Comparison of ENCODE assay signal across 2 cellular contexts in the genomic region with DNA sequence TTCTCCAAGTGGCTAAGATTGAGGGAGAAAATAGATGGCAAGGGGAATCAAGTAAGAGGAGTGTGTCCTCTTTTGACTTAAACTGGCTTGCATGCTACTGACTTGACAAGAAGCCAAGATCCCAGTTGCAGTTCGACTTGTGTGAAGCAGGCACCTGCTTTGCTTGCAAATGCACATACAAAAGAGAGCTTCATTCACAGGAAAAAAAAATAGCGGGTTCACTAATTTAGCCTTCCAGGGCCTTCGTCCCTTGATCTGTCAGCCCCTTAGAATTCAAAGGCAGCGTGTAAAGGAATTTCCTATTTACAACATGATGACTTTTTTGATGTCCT.
TF ChIP-seq lines count a peak whose summit lies in the region.

No MANE protein-coding gene starts in this region.

TF ChIP-seq in H1, 55 proteins besides CTCF, POLR2A, EP300 and RAD21:
- TF ChIP-seq EGR1 (IDR thresholded peaks at IDR 0.05; ENCODE audit: borderline replicate concordance, low read depth, low read length) (no peak), SP4 (IDR thresholded peaks at IDR 0.05; ENCODE audit: low read length) (no peak), SRF (IDR thresholded peaks at IDR 0.05; ENCODE audit: low read depth, low read length) (no peak), RBBP5 (IDR thresholded peaks at IDR 0.05; ENCODE audit: borderline replicate concordance, low read depth, low read length) (no peak), MAFK (IDR thresholded peaks at IDR 0.05; ENCODE audit: low read depth, low read length) (no peak), CTBP2 (IDR thresholded peaks at IDR 0.05; ENCODE audit: borderline replicate concordance, insufficient read depth, insufficient read length, low read length) (no peak)

TF ChIP-seq in HepG2, 621 proteins besides CTCF, POLR2A, EP300 and RAD21 (continued from another document):
- TF ChIP-seq ZNF501 (CRISPR knock-in tag; IDR thresholded peaks at IDR 0.05): no peak
- no peak for TF ChIP-seq ZNF143 (CRISPR knock-in tag; IDR thresholded peaks at IDR 0.05)
- TF ChIP-seq TP53 (CRISPR knock-in tag; conservative IDR thresholded peaks at IDR 0.05): no peak
- TF ChIP-seq MEF2D (CRISPR knock-in tag; IDR thresholded peaks at IDR 0.05): no peak
- TF ChIP-seq TEAD3 (CRISPR knock-in tag; optimal IDR thresholded peaks at IDR 0.05; ENCODE audit: borderline replicate concordance): no peak
- TF ChIP-seq, protein P1, sequence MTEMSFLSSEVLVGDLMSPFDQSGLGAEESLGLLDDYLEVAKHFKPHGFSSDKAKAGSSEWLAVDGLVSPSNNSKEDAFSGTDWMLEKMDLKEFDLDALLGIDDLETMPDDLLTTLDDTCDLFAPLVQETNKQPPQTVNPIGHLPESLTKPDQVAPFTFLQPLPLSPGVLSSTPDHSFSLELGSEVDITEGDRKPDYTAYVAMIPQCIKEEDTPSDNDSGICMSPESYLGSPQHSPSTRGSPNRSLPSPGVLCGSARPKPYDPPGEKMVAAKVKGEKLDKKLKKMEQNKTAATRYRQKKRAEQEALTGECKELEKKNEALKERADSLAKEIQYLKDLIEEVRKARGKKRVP (CRISPR knock-in tag; IDR thresholded peaks at IDR 0.05): no peak
- TF ChIP-seq SMARCC2 (IDR thresholded peaks at IDR 0.05): no peak
- no peak for TF ChIP-seq RNF2 (conservative IDR thresholded peaks at IDR 0.05; ENCODE audit: low read depth)
- TF ChIP-seq, protein P2, sequence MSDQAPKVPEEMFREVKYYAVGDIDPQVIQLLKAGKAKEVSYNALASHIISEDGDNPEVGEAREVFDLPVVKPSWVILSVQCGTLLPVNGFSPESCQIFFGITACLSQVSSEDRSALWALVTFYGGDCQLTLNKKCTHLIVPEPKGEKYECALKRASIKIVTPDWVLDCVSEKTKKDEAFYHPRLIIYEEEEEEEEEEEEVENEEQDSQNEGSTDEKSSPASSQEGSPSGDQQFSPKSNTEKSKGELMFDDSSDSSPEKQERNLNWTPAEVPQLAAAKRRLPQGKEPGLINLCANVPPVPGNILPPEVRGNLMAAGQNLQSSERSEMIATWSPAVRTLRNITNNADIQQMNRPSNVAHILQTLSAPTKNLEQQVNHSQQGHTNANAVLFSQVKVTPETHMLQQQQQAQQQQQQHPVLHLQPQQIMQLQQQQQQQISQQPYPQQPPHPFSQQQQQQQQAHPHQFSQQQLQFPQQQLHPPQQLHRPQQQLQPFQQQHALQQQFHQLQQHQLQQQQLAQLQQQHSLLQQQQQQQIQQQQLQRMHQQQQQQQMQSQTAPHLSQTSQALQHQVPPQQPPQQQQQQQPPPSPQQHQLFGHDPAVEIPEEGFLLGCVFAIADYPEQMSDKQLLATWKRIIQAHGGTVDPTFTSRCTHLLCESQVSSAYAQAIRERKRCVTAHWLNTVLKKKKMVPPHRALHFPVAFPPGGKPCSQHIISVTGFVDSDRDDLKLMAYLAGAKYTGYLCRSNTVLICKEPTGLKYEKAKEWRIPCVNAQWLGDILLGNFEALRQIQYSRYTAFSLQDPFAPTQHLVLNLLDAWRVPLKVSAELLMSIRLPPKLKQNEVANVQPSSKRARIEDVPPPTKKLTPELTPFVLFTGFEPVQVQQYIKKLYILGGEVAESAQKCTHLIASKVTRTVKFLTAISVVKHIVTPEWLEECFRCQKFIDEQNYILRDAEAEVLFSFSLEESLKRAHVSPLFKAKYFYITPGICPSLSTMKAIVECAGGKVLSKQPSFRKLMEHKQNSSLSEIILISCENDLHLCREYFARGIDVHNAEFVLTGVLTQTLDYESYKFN (CRISPR knock-in tag; conservative IDR thresholded peaks at IDR 0.05): no peak
- TF ChIP-seq RCOR2 (CRISPR knock-in tag; IDR thresholded peaks at IDR 0.05): no peak
- TF ChIP-seq ZNF652 (CRISPR knock-in tag; IDR thresholded peaks at IDR 0.05; ENCODE audit: borderline replicate concordance, low read depth): no peak
- no peak for TF ChIP-seq PRPF4 (IDR thresholded peaks at IDR 0.05; ENCODE audit: low read depth, low read length, poor library complexity, severe bottlenecking)
